Comparison of ENCODE assay signal across 19 cellular contexts in the genomic region with DNA sequence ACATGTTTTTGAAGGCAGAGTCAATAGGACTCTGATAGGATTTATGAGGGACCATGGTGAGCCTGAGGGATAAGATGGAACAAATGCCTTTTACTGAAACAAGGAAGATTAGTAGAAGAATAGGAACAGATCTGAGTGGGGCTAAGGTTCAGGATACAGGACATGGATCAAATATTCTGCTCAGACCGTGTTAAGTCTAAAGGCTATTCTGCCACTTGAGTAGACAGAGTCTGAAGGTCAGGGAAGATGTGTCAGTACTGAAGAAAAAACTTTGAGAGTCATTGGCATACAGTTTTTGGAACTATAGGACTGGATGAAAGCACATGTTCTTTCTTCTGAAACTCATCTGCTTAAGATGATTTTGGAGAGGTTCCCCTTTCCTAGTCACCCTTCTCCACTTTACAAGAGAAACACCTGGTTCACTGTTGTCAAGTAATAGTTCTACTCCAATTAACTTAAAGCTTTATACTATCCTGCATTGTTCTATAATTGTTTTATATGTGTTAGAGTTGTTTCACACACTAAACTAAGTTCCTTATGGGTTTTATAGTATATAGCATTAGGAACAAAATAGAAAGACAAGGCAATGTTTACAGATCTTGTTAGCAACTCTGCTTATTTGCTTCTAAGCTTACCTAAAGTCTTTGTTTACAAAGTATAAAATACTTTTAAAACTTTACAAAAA. TPM values are rescaled to one million over a fixed set of nuclear protein-coding genes. Genes with fewer than 3 reads are reported as not detected.
"Had no signal": no experiment of that assay in that cellular context is flagged by ENCODE, and none has a peak within 500 bp of the region (broad histone marks: within the 10 kb centered on the region; RNA-seq: fewer than 3 reads in every experiment).

No MANE protein-coding gene starts in this region.

- H3K4me3 ChIP-seq: coronary artery, esophagus squamous epithelium, SJSA1 had no signal

- H3K27ac Mint-ChIP-seq: memory B cell had no signal

- DNase-seq: activated CD4-positive, alpha-beta T cell treated with anti-CD3 and anti-CD28 coated beads, Interleukin-2, amount 50 U/mL, for 1 hour; activated naive CD4-positive, alpha-beta T cell treated with Interleukin-2 at 50 U/mL for 16 hours; caudate nucleus; esophagus squamous epithelium; hypothalamus; kidney; left ventricle myocardium superior; occipital lobe; stimulated activated CD4-positive, alpha-beta T cell treated with anti-CD3 and anti-CD28 coated beads, Interleukin-2, amount 100 ng/mL, for 48 hours; stimulated activated naive CD4-positive, alpha-beta T cell treated with Interleukin-2 at 50 U/mL for 16 hours; SW 1271; trophoblast cell had no signal

- H3K9me3 ChIP-seq: esophagus squamous epithelium, SJSA1 had no signal

- ATAC-seq: left ventricle myocardium superior had no signal

- H3K4me1 ChIP-seq: esophagus squamous epithelium, SJSA1 had no signal

- H3K27me3 Mint-ChIP-seq: memory B cell had no signal

- H3K9me3 Mint-ChIP-seq: memory B cell, nephron had no signal

- H3K4me3 Mint-ChIP-seq: memory B cell, nephron had no signal

- H3K27ac ChIP-seq: coronary artery, esophagus squamous epithelium, SJSA1 had no signal

- H3K27me3 ChIP-seq: esophagus squamous epithelium, SJSA1 had no signal

RNA-seq across cellular contexts. Expression of gene LMOD2, which starts 49.7 kb away (rescaled TPM):
- total RNA-seq: endothelial cell of umbilical vein, esophagus squamous epithelium, fibroblast of villous mesenchyme, kidney, occipital lobe, posterior vena cava, SJSA1 had no signal
- polyA plus RNA-seq: endothelial cell of umbilical vein had no signal
